In genomic region chr2:189651284-189651683, GRCh38 we compare ENCODE assay signal across 35 cellular contexts.
"Had no signal": no experiment of that assay in that cellular context is flagged by ENCODE, and none has a peak within 500 bp of the region (broad histone marks: within the 10 kb centered on the region; RNA-seq: fewer than 3 reads in every experiment).

No MANE protein-coding gene starts in this region.

- H3K36me3 Mint-ChIP-seq: brain had no signal

- H3K9me3 ChIP-seq: ascending aorta had no signal

- H3K27me3 ChIP-seq: ascending aorta, cardiac muscle cell had no signal

- H3K4me3 Mint-ChIP-seq: activated B cell treated with CpG ODN at 0.5 μM for 24 hours; activated CD4-positive, alpha-beta memory T cell treated with anti-CD3 and anti-CD28 coated beads for 36 hours; activated CD4-positive, alpha-beta T cell treated with anti-CD3 and anti-CD28 coated beads, Interleukin-2, amount 10 ng/mL, durations not matched to agents 24 days and 14 days; activated CD8-positive, alpha-beta T cell treated with anti-CD3 and anti-CD28 coated beads for 36 hours; activated naive CD4-positive, alpha-beta T cell treated with anti-CD3 and anti-CD28 coated beads, Interleukin-2, amount 10 ng/mL, durations not matched to agents 7 days and 5 days; activated naive CD4-positive, alpha-beta T cell treated with anti-CD3 and anti-CD28 coated beads, Interleukin-2, amount 50 U/mL, for 24 hours; activated naive CD8-positive, alpha-beta T cell; activated naive CD8-positive, alpha-beta T cell treated with anti-CD3 and anti-CD28 coated beads, Interleukin-2, amount 10 ng/mL, durations not matched to agents 7 days and 5 days; activated naive CD8-positive, alpha-beta T cell treated with anti-CD3 and anti-CD28 coated beads, Interleukin-2, amount 50 U/mL, for 24 hours; brain; central memory CD8-positive, alpha-beta T cell; T-cell; T-helper 17 cell had no signal

- H3K27me3 Mint-ChIP-seq: activated B cell treated with CpG ODN at 0.5 μM for 24 hours; activated CD4-positive, alpha-beta memory T cell treated with anti-CD3 and anti-CD28 coated beads for 36 hours; activated CD4-positive, alpha-beta T cell treated with anti-CD3 and anti-CD28 coated beads, Interleukin-2, amount 10 ng/mL, durations not matched to agents 24 days and 14 days; activated CD8-positive, alpha-beta T cell treated with anti-CD3 and anti-CD28 coated beads for 36 hours; activated naive CD4-positive, alpha-beta T cell treated with anti-CD3 and anti-CD28 coated beads, Interleukin-2, amount 10 ng/mL, durations not matched to agents 7 days and 5 days; activated naive CD4-positive, alpha-beta T cell treated with anti-CD3 and anti-CD28 coated beads, Interleukin-2, amount 50 U/mL, for 24 hours; activated naive CD8-positive, alpha-beta T cell; activated naive CD8-positive, alpha-beta T cell treated with anti-CD3 and anti-CD28 coated beads, Interleukin-2, amount 10 ng/mL, durations not matched to agents 7 days and 5 days; activated naive CD8-positive, alpha-beta T cell treated with anti-CD3 and anti-CD28 coated beads, Interleukin-2, amount 50 U/mL, for 24 hours; brain; central memory CD8-positive, alpha-beta T cell; T-cell; T-helper 17 cell had no signal

- DNase-seq: activated B cell treated with CpG ODN at 0.5 μM for 24 hours; activated CD4-positive, alpha-beta memory T cell treated with anti-CD3 and anti-CD28 coated beads for 36 hours; activated CD4-positive, alpha-beta T cell treated with anti-CD3 and anti-CD28 coated beads for 4 hours; activated CD4-positive, alpha-beta T cell treated with anti-CD3 and anti-CD28 coated beads, Interleukin-2, amount 10 ng/mL, durations not matched to agents 24 days and 14 days; activated CD4-positive, alpha-beta T cell treated with anti-CD3 and anti-CD28 coated beads, Interleukin-2, amount 50 U/mL, for 1 hour; activated CD4-positive, alpha-beta T cell treated with anti-CD3 and anti-CD28 coated beads, Interleukin-2, amount 50 U/mL, for 4 hours; activated CD4-positive, CD25-positive, alpha-beta regulatory T cell treated with anti-CD3 and anti-CD28 coated beads, Interleukin-2, amount 50 U/mL, for 72 hours; activated CD8-positive, alpha-beta memory T cell treated with anti-CD3 and anti-CD28 coated beads, Interleukin-2, amount 50 U/mL, for 4 hours; activated CD8-positive, alpha-beta T cell treated with anti-CD3 and anti-CD28 coated beads for 36 hours; activated effector memory CD4-positive, alpha-beta T cell treated with Interleukin-2 at 50 U/mL for 16 hours; activated gamma-delta T cell; activated naive CD4-positive, alpha-beta T cell treated with anti-CD3 and anti-CD28 coated beads, Interleukin-2, amount 10 ng/mL, durations not matched to agents 7 days and 5 days; activated naive CD4-positive, alpha-beta T cell treated with Interleukin-2 at 50 U/mL for 16 hours; activated naive CD8-positive, alpha-beta T cell treated with anti-CD3 and anti-CD28 coated beads, Interleukin-2, amount 10 ng/mL, durations not matched to agents 7 days and 5 days; activated naive CD8-positive, alpha-beta T cell treated with anti-CD3 and anti-CD28 coated beads, Interleukin-2, amount 50 U/mL, for 24 hours; activated T-cell treated with anti-CD3 and anti-CD28 coated beads for 4 hours; activated T-cell treated with anti-CD3 and anti-CD28 coated beads, Interleukin-2, amount 50 U/mL, for 1 hour; activated T-cell treated with anti-CD3 and anti-CD28 coated beads, Interleukin-2, amount 50 U/mL, for 48 hours; amygdala; anterior cingulate cortex; caudate nucleus; cerebellar nuclear complex; T-cell; T-helper 17 cell; T-helper 9 cell had no signal

- H3K4me1 Mint-ChIP-seq: activated B cell treated with CpG ODN at 0.5 μM for 24 hours, brain had no signal

- H3K4me1 ChIP-seq: ascending aorta had no signal

- H3K27ac ChIP-seq: ascending aorta, cardiac muscle cell, VCaP had no signal

- H3K36me3 ChIP-seq: ascending aorta, cardiac muscle cell had no signal

- ATAC-seq: activated CD8-positive, alpha-beta T cell treated with anti-CD3 and anti-CD28 coated beads for 36 hours; activated naive CD8-positive, alpha-beta T cell treated with anti-CD3 and anti-CD28 coated beads, Interleukin-2, amount 50 U/mL, for 24 hours; T-cell; T-helper 17 cell had no signal

- FAIRE-seq: bronchial epithelial cell, TTC549 had no signal

- H3K27ac Mint-ChIP-seq: activated B cell treated with CpG ODN at 0.5 μM for 24 hours; activated CD4-positive, alpha-beta memory T cell treated with anti-CD3 and anti-CD28 coated beads for 36 hours; activated CD4-positive, alpha-beta T cell treated with anti-CD3 and anti-CD28 coated beads, Interleukin-2, amount 10 ng/mL, durations not matched to agents 24 days and 14 days; activated CD8-positive, alpha-beta T cell treated with anti-CD3 and anti-CD28 coated beads for 36 hours; activated naive CD4-positive, alpha-beta T cell treated with anti-CD3 and anti-CD28 coated beads, Interleukin-2, amount 10 ng/mL, durations not matched to agents 7 days and 5 days; activated naive CD4-positive, alpha-beta T cell treated with anti-CD3 and anti-CD28 coated beads, Interleukin-2, amount 50 U/mL, for 24 hours; activated naive CD8-positive, alpha-beta T cell; activated naive CD8-positive, alpha-beta T cell treated with anti-CD3 and anti-CD28 coated beads, Interleukin-2, amount 10 ng/mL, durations not matched to agents 7 days and 5 days; activated naive CD8-positive, alpha-beta T cell treated with anti-CD3 and anti-CD28 coated beads, Interleukin-2, amount 50 U/mL, for 24 hours; activated T-helper 2 cell treated with anti-CD3 and anti-CD28 coated beads, Interferon-gamma antibody, Interleukin-2, Interleukin-4, amounts not matched to agents 10 μg/mL and 5 μg/mL and 100 μg/mL, durations not matched to agents 14 hours and 24 hours and 36 hours; brain; T-cell; T-helper 17 cell had no signal

- H3K4me3 ChIP-seq: ascending aorta, cardiac muscle cell had no signal

- H3K9me3 Mint-ChIP-seq: activated B cell treated with CpG ODN at 0.5 μM for 24 hours; central memory CD8-positive, alpha-beta T cell had no signal
